ENCODE assay signal across 1 cellular context in genomic region chr13:23636360-23636759, GRCh38.
TF ChIP-seq lines count a peak whose summit lies in the region.

No MANE protein-coding gene starts in this region.

TF ChIP-seq in IMR-90, 13 proteins besides CTCF, POLR2A, EP300 and RAD21:
- TF ChIP-seq RFX5 (IDR thresholded peaks at IDR 0.05; ENCODE audit: low read depth, low read length), result no peak
- TF ChIP-seq MXI1 (IDR thresholded peaks at IDR 0.05; ENCODE audit: borderline replicate concordance, low read depth, low read length), result no peak
- no peak for TF ChIP-seq FOS (IDR thresholded peaks at IDR 0.05; ENCODE audit: low read depth, low read length)
- TF ChIP-seq CHD1 (IDR thresholded peaks at IDR 0.05; ENCODE audit: low read depth, low read length), result no peak
- no peak for TF ChIP-seq BHLHE40 (IDR thresholded peaks at IDR 0.05; ENCODE audit: low read depth, low read length)
- TF ChIP-seq CEBPB (IDR thresholded peaks at IDR 0.05; ENCODE audit: low read depth, low read length), result no peak
- no peak for TF ChIP-seq MAZ (IDR thresholded peaks at IDR 0.05; ENCODE audit: borderline replicate concordance, low read depth, low read length)
- no peak for TF ChIP-seq MAFK (IDR thresholded peaks at IDR 0.05; ENCODE audit: low read depth, low read length)
- TF ChIP-seq RCOR1 (IDR thresholded peaks at IDR 0.05; ENCODE audit: insufficient replicate concordance, low read length), result no peak
- no peak for TF ChIP-seq ELK1 (IDR thresholded peaks at IDR 0.05; ENCODE audit: borderline replicate concordance, low read depth, low read length)
- no peak for TF ChIP-seq SMC3 (IDR thresholded peaks at IDR 0.05; ENCODE audit: low read depth, low read length)
